ENCODE assay signal across 13 cellular contexts in genomic region chr4:154616731-154617130, GRCh38. TPM values are rescaled to one million over a fixed set of nuclear protein-coding genes. Genes with fewer than 3 reads are reported as not detected.
DNase-seq lines count a peak whose midpoint lies in the region; ATAC-seq and TF ChIP-seq lines count a peak whose summit lies in the region.
"Had no signal": no experiment of that assay in that cellular context is flagged by ENCODE, and none has a peak within 500 bp of the region (broad histone marks: within the 10 kb centered on the region; RNA-seq: fewer than 3 reads in every experiment).

No MANE protein-coding gene starts in this region.

- H3K4me3 ChIP-seq in MM.1S (ENCODE audit: low read length) (no peak overlapping the region), neural progenitor cell (no peak overlapping the region), PC-9 (no peak overlapping the region)

- ATAC-seq in HG02852 (IDR thresholded peaks at IDR 0.05; ENCODE audit: unreplicated experiment) = peak; percentile 97

- H3K27ac ChIP-seq in MM.1S (ENCODE audit: low read length) (no peak overlapping the region), neural progenitor cell (no peak overlapping the region), PC-9 (no peak overlapping the region)

- no peak for TF ChIP-seq CTCF in MM.1S (IDR thresholded peaks at IDR 0.05; ENCODE audit: low read length)
- no peak for TF ChIP-seq CTCF in HFFc6 (IDR thresholded peaks at IDR 0.05)
- no peak for TF ChIP-seq CTCF in neural progenitor cell (IDR thresholded peaks at IDR 0.05)
- TF ChIP-seq CTCF in PC-9 (conservative IDR thresholded peaks at IDR 0.05) = no peak

- H3K9me3 Mint-ChIP-seq in HFFc6 (no peaks in the 10 kb centered on the region), neural progenitor cell (no peaks in the 10 kb centered on the region)
- H3K9me3 Mint-ChIP-seq: CD14-positive monocyte had no signal

- H3K9me3 ChIP-seq in MM.1S (replicated peaks; ENCODE audit: insufficient read depth, low read length) (no peaks in the 10 kb centered on the region), neural progenitor cell (ENCODE audit: low read depth) (no peaks in the 10 kb centered on the region), PC-9 (ENCODE audit: insufficient read depth, low read depth) (no peaks in the 10 kb centered on the region)

- H4K20me1 ChIP-seq in MM.1S (ENCODE audit: insufficient read depth, low read length) (no peaks in the 10 kb centered on the region), neural progenitor cell (ENCODE audit: low read depth) (no peaks in the 10 kb centered on the region), PC-9 (ENCODE audit: insufficient read depth) (no peaks in the 10 kb centered on the region)

- H3K36me3 Mint-ChIP-seq in HFFc6 (ENCODE audit: low read depth) (no peaks in the 10 kb centered on the region), neural progenitor cell (no peaks in the 10 kb centered on the region)
- H3K36me3 Mint-ChIP-seq: CD14-positive monocyte had no signal

- intact Hi-C loops in PC-9 (cut with micrococcal nuclease; ENCODE audit: unreplicated experiment) = no loop called here

- H3K4me2 ChIP-seq in MM.1S (ENCODE audit: low read depth, low read length) (peak overlapping the region; percentile 28), neural progenitor cell (no peak overlapping the region), PC-9 (no peak overlapping the region)

- POLR2A ChIA-PET in PC-9 (lab: Charles Lee; ENCODE audit: unreplicated experiment) = no interaction called here

- H3K4me1 ChIP-seq in MM.1S (ENCODE audit: low read length) (peaks cover 12% of the 10 kb centered on the region), neural progenitor cell (no peaks in the 10 kb centered on the region), PC-9 (replicated peaks; ENCODE audit: insufficient read depth) (no peaks in the 10 kb centered on the region)

- BruUV-seq in PC-9 (replicated peaks; lab: Mats Ljungman, UMichigan) = no TSS peak

- H2AFZ ChIP-seq in MM.1S (ENCODE audit: low read length) = no peak overlapping the region
- no peak overlapping the region for H2AFZ ChIP-seq in neural progenitor cell (replicated peaks)
- no peak overlapping the region for H2AFZ ChIP-seq in PC-9

- H3K79me2 ChIP-seq in MM.1S (ENCODE audit: low read length) = no peaks in the 10 kb centered on the region
- H3K79me2 ChIP-seq in neural progenitor cell (ENCODE audit: low read depth) = no peaks in the 10 kb centered on the region
- no peaks in the 10 kb centered on the region for H3K79me2 ChIP-seq in PC-9 (ENCODE audit: low read depth)

- no peaks in the 10 kb centered on the region for H3K9me2 ChIP-seq in MM.1S (replicated peaks; ENCODE audit: insufficient read depth, low read length)
- H3K9me2 ChIP-seq in PC-9 (ENCODE audit: insufficient read depth) = no peaks in the 10 kb centered on the region

- DNase-seq in COLO829 (ENCODE audit: low spot score) = peak; percentile 25
- peak; percentile 19 for DNase-seq in GM19240 (ENCODE audit: insufficient read length, low spot score)
- DNase-seq in MM.1S = peak; percentile 86
- DNase-seq in HFFc6 = no peak
- no peak for DNase-seq in activated gamma-delta T cell (lab: John Stamatoyannopoulos, UW)
- DNase-seq in neural progenitor cell (ENCODE audit: low spot score) = no peak
- DNase-seq in PC-9 = no peak
- DNase-seq: cortex of kidney, GOT3, NCI-H1694, posterior cingulate gyrus had no signal

- H3K36me3 ChIP-seq in MM.1S (replicated peaks; ENCODE audit: insufficient read depth, low read length) (no peaks in the 10 kb centered on the region), neural progenitor cell (no peaks in the 10 kb centered on the region), PC-9 (ENCODE audit: low read depth) (no peaks in the 10 kb centered on the region)

- H3F3A ChIP-seq in MM.1S (ENCODE audit: insufficient read depth, low read length) (no peaks in the 10 kb centered on the region), neural progenitor cell (ENCODE audit: low read depth) (no peaks in the 10 kb centered on the region), PC-9 (ENCODE audit: insufficient read depth, low read depth) (no peaks in the 10 kb centered on the region)

- H3K4me3 Mint-ChIP-seq in HFFc6 (no peak overlapping the region), neural progenitor cell (no peak overlapping the region)
- H3K4me3 Mint-ChIP-seq: CD14-positive monocyte had no signal

- H3K27ac Mint-ChIP-seq in HFFc6 = no peak overlapping the region
- H3K27ac Mint-ChIP-seq in neural progenitor cell = no peak overlapping the region

- H3K9ac ChIP-seq in MM.1S (ENCODE audit: low read length) (no peak overlapping the region), neural progenitor cell (no peak overlapping the region)

- CTCF ChIA-PET in PC-9 (lab: Charles Lee) = no interaction called here

- H3K27me3 Mint-ChIP-seq in HFFc6 (ENCODE audit: insufficient read depth) (no peaks in the 10 kb centered on the region), neural progenitor cell (ENCODE audit: insufficient read depth, low read depth) (peaks cover 1% of the 10 kb centered on the region)

- H3K27me3 ChIP-seq in MM.1S (replicated peaks; ENCODE audit: insufficient read depth, low read length) = peaks cover 4% of the 10 kb centered on the region; the same call in 1 of the 2 replicates
- H3K27me3 ChIP-seq in neural progenitor cell = no peaks in the 10 kb centered on the region
- no peaks in the 10 kb centered on the region for H3K27me3 ChIP-seq in PC-9 (ENCODE audit: insufficient read depth, low read depth)

- no peaks in the 10 kb centered on the region for H3K4me1 Mint-ChIP-seq in HFFc6 (ENCODE audit: low read depth)
- no peaks in the 10 kb centered on the region for H3K4me1 Mint-ChIP-seq in neural progenitor cell

RNA-seq across cellular contexts. Expression of gene FGG, which starts 4.3 kb away (rescaled TPM):
- total RNA-seq in HFFc6 (2021; fragmentation: NEBNext Ultra II Directional; extraction: Animal tissue kit (Norgen Biotek cat#: 25700)) = not detected
- total RNA-seq in neural progenitor cell (ENCODE audit: low replicate concordance) (not detected in 2 replicates), PC-9 (2021) (not detected in 2 replicates)

RNA-seq across cellular contexts. Expression of gene FGA, which starts 26.2 kb away (rescaled TPM):
- total RNA-seq in HFFc6 (2021; fragmentation: NEBNext Ultra II Directional; extraction: Animal tissue kit (Norgen Biotek cat#: 25700)) = not detected
- total RNA-seq in neural progenitor cell (ENCODE audit: low replicate concordance) (not detected in 2 replicates), PC-9 (2021) (not detected in 2 replicates)

RNA-seq across cellular contexts. Expression of gene FGB, which starts 53.9 kb away (rescaled TPM):
- not detected for total RNA-seq in HFFc6 (2021; fragmentation: NEBNext Ultra II Directional; extraction: Animal tissue kit (Norgen Biotek cat#: 25700))
- total RNA-seq in neural progenitor cell (ENCODE audit: low replicate concordance) (0.56 TPM in 1 of 2 replicates, not detected in the other), PC-9 (2021) (not detected in 2 replicates)

Comparison
In these comparisons a context has a peak if more than half of its experiments do, and no peak if none do; other contexts are left out.
1. DNase-seq: peak in COLO829 (single experiment), GM19240 (single experiment) and MM.1S (single experiment); none in HFFc6 (single experiment), activated gamma-delta T cell (single experiment), neural progenitor cell (single experiment) and PC-9 (0 of 2).